Comparison of ENCODE assay signal across 1 cellular context in the genomic region with DNA sequence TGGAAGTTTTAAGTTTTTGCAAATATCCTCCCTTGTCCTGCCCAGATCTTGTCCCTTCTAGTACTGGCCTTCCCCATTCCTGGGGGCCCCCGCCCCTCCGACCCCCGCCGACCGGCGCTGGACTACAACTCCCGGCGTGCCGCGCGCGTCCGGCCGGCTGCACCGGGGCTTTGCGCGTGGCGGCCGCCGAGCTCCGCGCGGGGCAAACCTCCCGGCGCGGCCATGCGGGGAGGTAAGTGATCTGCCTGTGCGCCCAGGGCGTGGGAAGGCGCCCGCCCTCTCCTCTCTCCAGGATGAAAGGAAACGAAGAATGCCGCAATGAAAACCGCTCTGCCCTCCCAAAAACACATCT.
TF ChIP-seq lines count a peak whose summit lies in the region.

No MANE protein-coding gene starts in this region.

TF ChIP-seq in K562, 482 proteins besides CTCF, POLR2A, EP300 and RAD21 (continued from another document and continues in another):
- TF ChIP-seq, protein P1, sequence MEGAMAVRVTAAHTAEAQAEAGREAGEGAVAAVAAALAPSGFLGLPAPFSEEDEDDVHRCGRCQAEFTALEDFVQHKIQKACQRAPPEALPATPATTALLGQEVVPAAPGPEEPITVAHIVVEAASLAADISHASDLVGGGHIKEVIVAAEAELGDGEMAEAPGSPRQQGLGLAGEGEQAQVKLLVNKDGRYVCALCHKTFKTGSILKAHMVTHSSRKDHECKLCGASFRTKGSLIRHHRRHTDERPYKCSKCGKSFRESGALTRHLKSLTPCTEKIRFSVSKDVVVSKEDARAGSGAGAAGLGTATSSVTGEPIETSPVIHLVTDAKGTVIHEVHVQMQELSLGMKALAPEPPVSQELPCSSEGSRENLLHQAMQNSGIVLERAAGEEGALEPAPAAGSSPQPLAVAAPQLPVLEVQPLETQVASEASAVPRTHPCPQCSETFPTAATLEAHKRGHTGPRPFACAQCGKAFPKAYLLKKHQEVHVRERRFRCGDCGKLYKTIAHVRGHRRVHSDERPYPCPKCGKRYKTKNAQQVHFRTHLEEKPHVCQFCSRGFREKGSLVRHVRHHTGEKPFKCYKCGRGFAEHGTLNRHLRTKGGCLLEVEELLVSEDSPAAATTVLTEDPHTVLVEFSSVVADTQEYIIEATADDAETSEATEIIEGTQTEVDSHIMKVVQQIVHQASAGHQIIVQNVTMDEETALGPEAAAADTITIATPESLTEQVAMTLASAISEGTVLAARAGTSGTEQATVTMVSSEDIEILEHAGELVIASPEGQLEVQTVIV (CRISPR knock-in tag; IDR thresholded peaks at IDR 0.05; ENCODE audit: borderline replicate concordance): no peak
- no peak for TF ChIP-seq ZBTB8A (IDR thresholded peaks at IDR 0.05; ENCODE audit: partially characterized antibody)
- TF ChIP-seq, protein P2, sequence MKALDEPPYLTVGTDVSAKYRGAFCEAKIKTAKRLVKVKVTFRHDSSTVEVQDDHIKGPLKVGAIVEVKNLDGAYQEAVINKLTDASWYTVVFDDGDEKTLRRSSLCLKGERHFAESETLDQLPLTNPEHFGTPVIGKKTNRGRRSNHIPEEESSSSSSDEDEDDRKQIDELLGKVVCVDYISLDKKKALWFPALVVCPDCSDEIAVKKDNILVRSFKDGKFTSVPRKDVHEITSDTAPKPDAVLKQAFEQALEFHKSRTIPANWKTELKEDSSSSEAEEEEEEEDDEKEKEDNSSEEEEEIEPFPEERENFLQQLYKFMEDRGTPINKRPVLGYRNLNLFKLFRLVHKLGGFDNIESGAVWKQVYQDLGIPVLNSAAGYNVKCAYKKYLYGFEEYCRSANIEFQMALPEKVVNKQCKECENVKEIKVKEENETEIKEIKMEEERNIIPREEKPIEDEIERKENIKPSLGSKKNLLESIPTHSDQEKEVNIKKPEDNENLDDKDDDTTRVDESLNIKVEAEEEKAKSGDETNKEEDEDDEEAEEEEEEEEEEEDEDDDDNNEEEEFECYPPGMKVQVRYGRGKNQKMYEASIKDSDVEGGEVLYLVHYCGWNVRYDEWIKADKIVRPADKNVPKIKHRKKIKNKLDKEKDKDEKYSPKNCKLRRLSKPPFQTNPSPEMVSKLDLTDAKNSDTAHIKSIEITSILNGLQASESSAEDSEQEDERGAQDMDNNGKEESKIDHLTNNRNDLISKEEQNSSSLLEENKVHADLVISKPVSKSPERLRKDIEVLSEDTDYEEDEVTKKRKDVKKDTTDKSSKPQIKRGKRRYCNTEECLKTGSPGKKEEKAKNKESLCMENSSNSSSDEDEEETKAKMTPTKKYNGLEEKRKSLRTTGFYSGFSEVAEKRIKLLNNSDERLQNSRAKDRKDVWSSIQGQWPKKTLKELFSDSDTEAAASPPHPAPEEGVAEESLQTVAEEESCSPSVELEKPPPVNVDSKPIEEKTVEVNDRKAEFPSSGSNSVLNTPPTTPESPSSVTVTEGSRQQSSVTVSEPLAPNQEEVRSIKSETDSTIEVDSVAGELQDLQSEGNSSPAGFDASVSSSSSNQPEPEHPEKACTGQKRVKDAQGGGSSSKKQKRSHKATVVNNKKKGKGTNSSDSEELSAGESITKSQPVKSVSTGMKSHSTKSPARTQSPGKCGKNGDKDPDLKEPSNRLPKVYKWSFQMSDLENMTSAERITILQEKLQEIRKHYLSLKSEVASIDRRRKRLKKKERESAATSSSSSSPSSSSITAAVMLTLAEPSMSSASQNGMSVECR (CRISPR knock-in tag; IDR thresholded peaks at IDR 0.05): no peak
- TF ChIP-seq, protein P3, sequence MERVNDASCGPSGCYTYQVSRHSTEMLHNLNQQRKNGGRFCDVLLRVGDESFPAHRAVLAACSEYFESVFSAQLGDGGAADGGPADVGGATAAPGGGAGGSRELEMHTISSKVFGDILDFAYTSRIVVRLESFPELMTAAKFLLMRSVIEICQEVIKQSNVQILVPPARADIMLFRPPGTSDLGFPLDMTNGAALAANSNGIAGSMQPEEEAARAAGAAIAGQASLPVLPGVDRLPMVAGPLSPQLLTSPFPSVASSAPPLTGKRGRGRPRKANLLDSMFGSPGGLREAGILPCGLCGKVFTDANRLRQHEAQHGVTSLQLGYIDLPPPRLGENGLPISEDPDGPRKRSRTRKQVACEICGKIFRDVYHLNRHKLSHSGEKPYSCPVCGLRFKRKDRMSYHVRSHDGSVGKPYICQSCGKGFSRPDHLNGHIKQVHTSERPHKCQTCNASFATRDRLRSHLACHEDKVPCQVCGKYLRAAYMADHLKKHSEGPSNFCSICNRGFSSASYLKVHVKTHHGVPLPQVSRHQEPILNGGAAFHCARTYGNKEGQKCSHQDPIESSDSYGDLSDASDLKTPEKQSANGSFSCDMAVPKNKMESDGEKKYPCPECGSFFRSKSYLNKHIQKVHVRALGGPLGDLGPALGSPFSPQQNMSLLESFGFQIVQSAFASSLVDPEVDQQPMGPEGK (CRISPR knock-in tag; IDR thresholded peaks at IDR 0.05; ENCODE audit: borderline replicate concordance): no peak
- TF ChIP-seq SAFB (IDR thresholded peaks at IDR 0.05; ENCODE audit: borderline replicate concordance, low read depth, low read length): peak; percentile 91
- no peak for TF ChIP-seq SRSF3 (IDR thresholded peaks at IDR 0.05; ENCODE audit: insufficient read depth, low read length)
- TF ChIP-seq, protein P4, sequence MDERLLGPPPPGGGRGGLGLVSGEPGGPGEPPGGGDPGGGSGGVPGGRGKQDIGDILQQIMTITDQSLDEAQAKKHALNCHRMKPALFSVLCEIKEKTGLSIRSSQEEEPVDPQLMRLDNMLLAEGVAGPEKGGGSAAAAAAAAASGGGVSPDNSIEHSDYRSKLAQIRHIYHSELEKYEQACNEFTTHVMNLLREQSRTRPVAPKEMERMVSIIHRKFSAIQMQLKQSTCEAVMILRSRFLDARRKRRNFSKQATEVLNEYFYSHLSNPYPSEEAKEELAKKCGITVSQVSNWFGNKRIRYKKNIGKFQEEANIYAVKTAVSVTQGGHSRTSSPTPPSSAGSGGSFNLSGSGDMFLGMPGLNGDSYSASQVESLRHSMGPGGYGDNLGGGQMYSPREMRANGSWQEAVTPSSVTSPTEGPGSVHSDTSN (CRISPR knock-in tag; IDR thresholded peaks at IDR 0.05; ENCODE audit: low read depth): no peak
- TF ChIP-seq, protein P4 (tag; conservative IDR thresholded peaks at IDR 0.05; ENCODE audit: low read depth): no peak
- no peak for TF ChIP-seq RBM39 (optimal IDR thresholded peaks at IDR 0.05; ENCODE audit: low read depth, low read length)
- TF ChIP-seq KLF16 (IDR thresholded peaks at IDR 0.05): no peak
- TF ChIP-seq, protein P5, sequence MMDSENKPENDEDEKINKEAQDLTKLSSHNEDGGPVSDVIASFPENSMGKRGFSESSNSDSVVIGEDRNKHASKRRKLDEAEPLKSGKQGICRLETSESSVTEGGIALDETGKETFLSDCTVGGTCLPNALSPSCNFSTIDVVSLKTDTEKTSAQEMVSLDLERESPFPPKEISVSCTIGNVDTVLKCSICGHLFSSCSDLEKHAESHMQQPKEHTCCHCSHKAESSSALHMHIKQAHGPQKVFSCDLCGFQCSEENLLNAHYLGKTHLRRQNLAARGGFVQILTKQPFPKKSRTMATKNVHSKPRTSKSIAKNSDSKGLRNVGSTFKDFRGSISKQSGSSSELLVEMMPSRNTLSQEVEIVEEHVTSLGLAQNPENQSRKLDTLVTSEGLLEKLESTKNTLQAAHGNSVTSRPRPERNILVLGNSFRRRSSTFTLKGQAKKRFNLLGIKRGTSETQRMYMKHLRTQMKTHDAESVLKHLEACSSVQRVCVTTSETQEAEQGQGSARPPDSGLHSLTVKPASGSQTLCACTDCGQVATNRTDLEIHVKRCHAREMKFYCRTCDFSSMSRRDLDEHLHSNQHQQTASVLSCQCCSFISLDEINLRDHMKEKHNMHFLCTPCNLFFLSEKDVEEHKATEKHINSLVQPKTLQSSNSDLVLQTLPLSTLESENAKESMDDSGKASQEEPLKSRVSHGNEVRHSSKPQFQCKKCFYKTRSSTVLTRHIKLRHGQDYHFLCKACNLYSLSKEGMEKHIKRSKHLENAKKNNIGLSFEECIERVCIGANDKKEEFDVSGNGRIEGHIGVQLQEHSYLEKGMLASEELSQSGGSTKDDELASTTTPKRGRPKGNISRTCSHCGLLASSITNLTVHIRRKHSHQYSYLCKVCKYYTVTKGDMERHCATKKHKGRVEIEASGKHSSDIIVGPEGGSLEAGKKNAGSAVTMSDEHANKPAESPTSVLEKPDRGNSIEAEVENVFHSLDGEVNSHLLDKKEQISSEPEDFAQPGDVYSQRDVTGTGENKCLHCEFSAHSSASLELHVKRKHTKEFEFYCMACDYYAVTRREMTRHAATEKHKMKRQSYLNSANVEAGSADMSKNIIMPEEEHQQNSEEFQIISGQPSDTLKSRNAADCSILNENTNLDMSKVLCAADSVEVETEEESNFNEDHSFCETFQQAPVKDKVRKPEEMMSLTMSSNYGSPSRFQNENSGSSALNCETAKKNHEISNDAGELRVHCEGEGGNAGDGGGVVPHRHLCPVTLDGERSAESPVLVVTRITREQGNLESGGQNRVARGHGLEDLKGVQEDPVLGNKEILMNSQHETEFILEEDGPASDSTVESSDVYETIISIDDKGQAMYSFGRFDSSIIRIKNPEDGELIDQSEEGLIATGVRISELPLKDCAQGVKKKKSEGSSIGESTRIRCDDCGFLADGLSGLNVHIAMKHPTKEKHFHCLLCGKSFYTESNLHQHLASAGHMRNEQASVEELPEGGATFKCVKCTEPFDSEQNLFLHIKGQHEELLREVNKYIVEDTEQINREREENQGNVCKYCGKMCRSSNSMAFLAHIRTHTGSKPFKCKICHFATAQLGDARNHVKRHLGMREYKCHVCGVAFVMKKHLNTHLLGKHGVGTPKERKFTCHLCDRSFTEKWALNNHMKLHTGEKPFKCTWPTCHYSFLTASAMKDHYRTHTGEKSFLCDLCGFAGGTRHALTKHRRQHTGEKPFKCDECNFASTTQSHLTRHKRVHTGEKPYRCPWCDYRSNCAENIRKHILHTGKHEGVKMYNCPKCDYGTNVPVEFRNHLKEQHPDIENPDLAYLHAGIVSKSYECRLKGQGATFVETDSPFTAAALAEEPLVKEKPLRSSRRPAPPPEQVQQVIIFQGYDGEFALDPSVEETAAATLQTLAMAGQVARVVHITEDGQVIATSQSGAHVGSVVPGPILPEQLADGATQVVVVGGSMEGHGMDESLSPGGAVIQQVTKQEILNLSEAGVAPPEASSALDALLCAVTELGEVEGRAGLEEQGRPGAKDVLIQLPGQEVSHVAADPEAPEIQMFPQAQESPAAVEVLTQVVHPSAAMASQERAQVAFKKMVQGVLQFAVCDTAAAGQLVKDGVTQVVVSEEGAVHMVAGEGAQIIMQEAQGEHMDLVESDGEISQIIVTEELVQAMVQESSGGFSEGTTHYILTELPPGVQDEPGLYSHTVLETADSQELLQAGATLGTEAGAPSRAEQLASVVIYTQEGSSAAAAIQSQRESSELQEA (IDR thresholded peaks at IDR 0.05; ENCODE audit: low read depth): no peak
- TF ChIP-seq SPI1 (IDR thresholded peaks at IDR 0.05; ENCODE audit: borderline replicate concordance, low read depth, low read length): 0 out of 2 replicates have a peak, but pooled peaks have one; percentile 19
- TF ChIP-seq RB1 (IDR thresholded peaks at IDR 0.05; ENCODE audit: low read depth): peak; percentile 72
- no peak for TF ChIP-seq PURB (CRISPR knock-in tag; IDR thresholded peaks at IDR 0.05; ENCODE audit: low read depth)
- peak; percentile 86 for TF ChIP-seq CXXC5 (CRISPR knock-in tag; IDR thresholded peaks at IDR 0.05)
- no peak for TF ChIP-seq KLF6 (CRISPR knock-in tag; IDR thresholded peaks at IDR 0.05; ENCODE audit: borderline replicate concordance)
- TF ChIP-seq, protein P6, sequence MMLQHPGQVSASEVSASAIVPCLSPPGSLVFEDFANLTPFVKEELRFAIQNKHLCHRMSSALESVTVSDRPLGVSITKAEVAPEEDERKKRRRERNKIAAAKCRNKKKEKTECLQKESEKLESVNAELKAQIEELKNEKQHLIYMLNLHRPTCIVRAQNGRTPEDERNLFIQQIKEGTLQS (IDR thresholded peaks at IDR 0.05): no peak
- TF ChIP-seq, protein P6 (CRISPR knock-in tag; conservative IDR thresholded peaks at IDR 0.05): no peak
- no peak for TF ChIP-seq DMBX1 (CRISPR knock-in tag; IDR thresholded peaks at IDR 0.05; ENCODE audit: borderline replicate concordance)
- no peak for TF ChIP-seq RFX7 (CRISPR knock-in tag; IDR thresholded peaks at IDR 0.05)
- TF ChIP-seq ETV5 (CRISPR knock-in tag; IDR thresholded peaks at IDR 0.05; ENCODE audit: low read depth): peak; percentile 32; the same call in 1 of the 2 replicates
- 0 out of 2 replicates have a peak, but pooled peaks have one; percentile 22 for TF ChIP-seq CREB1 (IDR thresholded peaks at IDR 0.05)
- TF ChIP-seq CREB1 (CRISPR knock-in tag; IDR thresholded peaks at IDR 0.05): no peak
- no peak for TF ChIP-seq ARID1B (IDR thresholded peaks at IDR 0.05)
- TF ChIP-seq IFI16 (CRISPR knock-in tag; IDR thresholded peaks at IDR 0.05): no peak
- TF ChIP-seq, protein P7, sequence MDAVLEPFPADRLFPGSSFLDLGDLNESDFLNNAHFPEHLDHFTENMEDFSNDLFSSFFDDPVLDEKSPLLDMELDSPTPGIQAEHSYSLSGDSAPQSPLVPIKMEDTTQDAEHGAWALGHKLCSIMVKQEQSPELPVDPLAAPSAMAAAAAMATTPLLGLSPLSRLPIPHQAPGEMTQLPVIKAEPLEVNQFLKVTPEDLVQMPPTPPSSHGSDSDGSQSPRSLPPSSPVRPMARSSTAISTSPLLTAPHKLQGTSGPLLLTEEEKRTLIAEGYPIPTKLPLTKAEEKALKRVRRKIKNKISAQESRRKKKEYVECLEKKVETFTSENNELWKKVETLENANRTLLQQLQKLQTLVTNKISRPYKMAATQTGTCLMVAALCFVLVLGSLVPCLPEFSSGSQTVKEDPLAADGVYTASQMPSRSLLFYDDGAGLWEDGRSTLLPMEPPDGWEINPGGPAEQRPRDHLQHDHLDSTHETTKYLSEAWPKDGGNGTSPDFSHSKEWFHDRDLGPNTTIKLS (IDR thresholded peaks at IDR 0.05; ENCODE audit: borderline replicate concordance, low read depth): peak; percentile 70; the same call in 1 of the 2 replicates
- TF ChIP-seq KDM5B (IDR thresholded peaks at IDR 0.05; ENCODE audit: insufficient replicate concordance, low read depth, low read length): peak; percentile 56
- no peak for TF ChIP-seq PYGO2 (tag; IDR thresholded peaks at IDR 0.05)
- TF ChIP-seq, protein P8, sequence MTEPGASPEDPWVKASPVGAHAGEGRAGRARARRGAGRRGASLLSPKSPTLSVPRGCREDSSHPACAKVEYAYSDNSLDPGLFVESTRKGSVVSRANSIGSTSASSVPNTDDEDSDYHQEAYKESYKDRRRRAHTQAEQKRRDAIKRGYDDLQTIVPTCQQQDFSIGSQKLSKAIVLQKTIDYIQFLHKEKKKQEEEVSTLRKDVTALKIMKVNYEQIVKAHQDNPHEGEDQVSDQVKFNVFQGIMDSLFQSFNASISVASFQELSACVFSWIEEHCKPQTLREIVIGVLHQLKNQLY (CRISPR knock-in tag; conservative IDR thresholded peaks at IDR 0.05): no peak
- TF ChIP-seq SRSF7 (optimal IDR thresholded peaks at IDR 0.05; ENCODE audit: low read depth, low read length): no peak
